In genomic region chr19:37197768-37198167, GRCh38 we compare ENCODE assay signal across 2 cellular contexts.
TF ChIP-seq lines count a peak whose summit lies in the region.

No MANE protein-coding gene starts in this region.

TF ChIP-seq in A549, 52 proteins besides CTCF, POLR2A, EP300 and RAD21:
- peak; percentile 89 for TF ChIP-seq MAFK (IDR thresholded peaks at IDR 0.05; ENCODE audit: partially characterized antibody)
- TF ChIP-seq USF2 (IDR thresholded peaks at IDR 0.05) = no peak
- no peak for TF ChIP-seq MAX (IDR thresholded peaks at IDR 0.05)

TF ChIP-seq in IMR-90, 13 proteins besides CTCF, POLR2A, EP300 and RAD21:
- TF ChIP-seq ELK1 (IDR thresholded peaks at IDR 0.05; ENCODE audit: borderline replicate concordance, low read depth, low read length) (no peak), BHLHE40 (IDR thresholded peaks at IDR 0.05; ENCODE audit: low read depth, low read length) (no peak), MAFK (IDR thresholded peaks at IDR 0.05; ENCODE audit: low read depth, low read length) (peak; percentile 66), CEBPB (IDR thresholded peaks at IDR 0.05; ENCODE audit: low read depth, low read length) (no peak)
